ENCODE assay signal across 1 cellular context in the genomic region with DNA sequence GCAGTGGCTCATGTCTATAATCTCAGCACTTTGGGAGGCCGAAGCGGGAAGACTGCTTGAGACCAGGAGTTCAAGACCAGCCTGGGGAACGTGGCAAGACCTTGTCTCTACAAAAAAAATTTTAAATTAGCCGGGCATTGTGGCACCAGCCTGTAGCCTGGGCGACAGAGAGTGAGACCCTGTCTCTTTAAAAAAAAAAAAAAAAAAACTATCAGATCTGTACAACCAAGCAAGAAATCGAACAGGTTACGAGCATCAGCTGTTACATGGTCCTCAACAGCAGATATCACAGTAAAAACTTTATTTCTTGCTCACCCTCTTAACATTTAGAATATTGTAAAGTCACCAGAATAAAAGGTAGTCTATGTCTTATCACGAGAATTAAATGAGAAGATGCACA.
TF ChIP-seq lines count a peak whose summit lies in the region.

No MANE protein-coding gene starts in this region.

TF ChIP-seq in endothelial cell of umbilical vein, 7 proteins besides CTCF, POLR2A, EP300 and RAD21:
- TF ChIP-seq GATA2 (IDR thresholded peaks at IDR 0.05; ENCODE audit: insufficient read depth, insufficient read length, low read depth, low read length), result no peak
- TF ChIP-seq, protein P1, sequence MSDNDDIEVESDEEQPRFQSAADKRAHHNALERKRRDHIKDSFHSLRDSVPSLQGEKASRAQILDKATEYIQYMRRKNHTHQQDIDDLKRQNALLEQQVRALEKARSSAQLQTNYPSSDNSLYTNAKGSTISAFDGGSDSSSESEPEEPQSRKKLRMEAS (IDR thresholded peaks at IDR 0.05; ENCODE audit: insufficient read depth, insufficient read length), result no peak
- TF ChIP-seq POLR2AphosphoS5 (IDR thresholded peaks at IDR 0.05; ENCODE audit: insufficient read depth, low read depth, low read length), result no peak
- TF ChIP-seq JUN (IDR thresholded peaks at IDR 0.05; ENCODE audit: borderline replicate concordance, insufficient read depth, insufficient read length, low read depth), result no peak
- no peak for TF ChIP-seq FOS (IDR thresholded peaks at IDR 0.05; ENCODE audit: borderline replicate concordance, insufficient read depth, low read length)
- TF ChIP-seq EZH2 (IDR thresholded peaks at IDR 0.05; ENCODE audit: borderline replicate concordance, low read depth, low read length, severe bottlenecking), result no peak
- TF ChIP-seq MYC (IDR thresholded peaks at IDR 0.05; ENCODE audit: low read depth, low read length), result no peak
